9 cellular contexts compared by ENCODE assay signal in the genomic region with DNA sequence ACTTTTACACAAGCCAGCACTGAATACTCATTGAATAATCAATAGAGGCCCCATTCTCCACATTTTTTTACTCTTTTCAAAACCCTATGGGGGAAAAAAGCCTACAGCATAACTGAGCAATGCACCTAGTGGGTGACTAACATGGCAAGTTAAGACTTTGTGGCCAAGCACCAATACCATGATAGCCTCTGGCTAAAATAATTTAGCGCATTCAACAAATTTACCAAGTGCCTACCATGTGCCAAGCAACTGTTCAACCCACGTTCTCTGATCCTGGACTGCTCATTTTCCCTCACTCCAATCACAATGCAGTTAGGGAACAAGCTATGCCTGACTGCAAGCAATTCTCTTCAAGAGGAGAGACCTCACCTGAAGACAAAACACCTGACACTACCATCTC. TPM values are rescaled to one million over a fixed set of nuclear protein-coding genes. Genes with fewer than 3 reads are reported as not detected.
DNase-seq lines count a peak whose midpoint lies in the region; ATAC-seq and TF ChIP-seq lines count a peak whose summit lies in the region.
"Had no signal": no experiment of that assay in that cellular context is flagged by ENCODE, and none has a peak within 500 bp of the region (broad histone marks: within the 10 kb centered on the region; RNA-seq: fewer than 3 reads in every experiment).

No MANE protein-coding gene starts in this region.

- no peak overlapping the region for H3K27ac ChIP-seq in breast epithelium
- H3K27ac ChIP-seq: C4-2B had no signal

- no peaks in the 10 kb centered on the region for H3K27me3 Mint-ChIP-seq in MCF 10A (ENCODE audit: insufficient read depth, unreplicated experiment)
- H3K27me3 Mint-ChIP-seq in activated CD8-positive, alpha-beta T cell treated with anti-CD3 and anti-CD28 coated beads for 36 hours, result no peaks in the 10 kb centered on the region
- no peaks in the 10 kb centered on the region for H3K27me3 Mint-ChIP-seq in type B pancreatic cell

- no peak for TF ChIP-seq POLR2A in breast epithelium (IDR thresholded peaks at IDR 0.05)

- BruUV-seq in MCF 10A (replicated peaks; lab: Mats Ljungman, UMichigan), result no TSS peak

- H3K9me3 ChIP-seq in breast epithelium (no peaks in the 10 kb centered on the region), iPS-18c (ENCODE audit: control insufficient read depth, insufficient read depth, low read length) (no peaks in the 10 kb centered on the region)

- H3K36me3 Mint-ChIP-seq in MCF 10A (ENCODE audit: insufficient read depth, unreplicated experiment), result peaks cover 23% of the 10 kb centered on the region
- peaks cover 36% of the 10 kb centered on the region for H3K36me3 Mint-ChIP-seq in activated CD8-positive, alpha-beta T cell treated with anti-CD3 and anti-CD28 coated beads for 36 hours (ENCODE audit: low read depth)
- H3K36me3 Mint-ChIP-seq in type B pancreatic cell, result peaks cover 17% of the 10 kb centered on the region

- H3K4me1 ChIP-seq in breast epithelium, result peaks cover 9 to 29% of the 10 kb centered on the region in 2 donors

- no peaks in the 10 kb centered on the region for H3K27me3 ChIP-seq in breast epithelium

- peak overlapping the region; percentile 80 for H3K27ac Mint-ChIP-seq in MCF 10A (ENCODE audit: low read depth, unreplicated experiment)
- peak overlapping the region; percentile 91 for H3K27ac Mint-ChIP-seq in activated CD8-positive, alpha-beta T cell treated with anti-CD3 and anti-CD28 coated beads for 36 hours
- H3K27ac Mint-ChIP-seq in type B pancreatic cell, result peak overlapping the region; percentile 89

- H3K4me3 Mint-ChIP-seq in MCF 10A (ENCODE audit: unreplicated experiment), result peak overlapping the region; percentile 67
- peak overlapping the region; percentile 90 for H3K4me3 Mint-ChIP-seq in activated CD8-positive, alpha-beta T cell treated with anti-CD3 and anti-CD28 coated beads for 36 hours
- peak overlapping the region; percentile 93 for H3K4me3 Mint-ChIP-seq in type B pancreatic cell

- ATAC-seq in activated CD8-positive, alpha-beta T cell treated with anti-CD3 and anti-CD28 coated beads for 36 hours, result no peak
- no peak for ATAC-seq in HG02642 (IDR thresholded peaks at IDR 0.05; ENCODE audit: poor library complexity, unreplicated experiment)

- peak overlapping the region in 1 of 3 donors; percentile 99 for H3K4me3 ChIP-seq in breast epithelium
- H3K4me3 ChIP-seq in iPS-18c (ENCODE audit: insufficient read depth, low read depth, low read length), result peak overlapping the region; percentile 16; the same call in 1 of the 2 replicates

- TF ChIP-seq CTCF in MCF 10A (IDR thresholded peaks at IDR 0.05; ENCODE audit: unreplicated experiment) (no peak), breast epithelium (IDR thresholded peaks at IDR 0.05) (no peak), type B pancreatic cell (conservative IDR thresholded peaks at IDR 0.05) (no peak)
- TF ChIP-seq CTCF in activated CD8-positive, alpha-beta T cell treated with anti-CD3 and anti-CD28 coated beads for 36 hours (IDR thresholded peaks at IDR 0.05), result no peak

- CTCF ChIA-PET in MCF 10A (lab: Yijun Ruan, JAX), result interaction anchor here (1.1 kb wide), 2 partner anchors 39 to 138 kb away, joined by 3 read pairs; no protein-coding TSS in a partner anchor
- CTCF ChIA-PET in activated CD8-positive, alpha-beta T cell treated with anti-CD3 and anti-CD28 coated beads for 36 hours (lab: Charles Lee), result no interaction called here

- POLR2A ChIA-PET in MCF 10A (lab: Yijun Ruan, JAX), result interaction anchor here (0.6 to 4.5 kb wide), 7 partner anchors 42 to 350 kb away, joined by 3 to 38 read pairs (median 13); a partner anchor contains a TSS
- POLR2A ChIA-PET in activated CD8-positive, alpha-beta T cell treated with anti-CD3 and anti-CD28 coated beads for 36 hours (lab: Charles Lee), result interaction anchor here (1.1 to 2.6 kb wide), 2 partner anchors 9 to 195 kb away, joined by 3 to 21 read pairs; no protein-coding TSS in a partner anchor

- intact Hi-C loops in MCF 10A (cut with micrococcal nuclease) (loop anchor here (10.0 kb wide), 2 partner anchors 243 to 317 kb away; no protein-coding TSS in a partner anchor), breast epithelium (cut with DNase I; ENCODE audit: low total_unique reads) (no loop called here)
- intact Hi-C loops in activated CD8-positive, alpha-beta T cell treated with anti-CD3 and anti-CD28 coated beads for 36 hours (cut with micrococcal nuclease), result loop anchor here (5.0 kb wide), 1 partner anchor 200 kb away; a partner anchor contains a TSS

- H3K9me3 Mint-ChIP-seq in MCF 10A (ENCODE audit: unreplicated experiment) (no peaks in the 10 kb centered on the region), type B pancreatic cell (no peaks in the 10 kb centered on the region)
- no peaks in the 10 kb centered on the region for H3K9me3 Mint-ChIP-seq in activated CD8-positive, alpha-beta T cell treated with anti-CD3 and anti-CD28 coated beads for 36 hours

- DNase-seq in MCF 10A (ENCODE audit: unreplicated experiment) (peak; percentile 54), breast epithelium (ENCODE audit: low spot score in 2 of 2) (no peak), type B pancreatic cell (ENCODE audit: extremely low spot score, unreplicated experiment) (no peak), NCI-H2196 treated with DMSO at 0.1 percent for 48 hours (lab: John Stamatoyannopoulos, UW; ENCODE audit: unreplicated experiment) (no peak), amygdala (lab: John Stamatoyannopoulos, UW) (no peak)
- DNase-seq in activated CD8-positive, alpha-beta T cell treated with anti-CD3 and anti-CD28 coated beads for 36 hours, result no peak

- H3K4me1 Mint-ChIP-seq in MCF 10A (ENCODE audit: insufficient read depth, unreplicated experiment) (peaks cover 45% of the 10 kb centered on the region), type B pancreatic cell (ENCODE audit: unreplicated experiment) (peaks cover 62% of the 10 kb centered on the region)
- peaks cover 61% of the 10 kb centered on the region for H3K4me1 Mint-ChIP-seq in activated CD8-positive, alpha-beta T cell treated with anti-CD3 and anti-CD28 coated beads for 36 hours (ENCODE audit: low read depth)

- H3K36me3 ChIP-seq in breast epithelium, result no peaks in the 10 kb centered on the region

RNA-seq across cellular contexts. Expression of a gene that starts 3.0 kb away (rescaled TPM):
- 61.7 and 76.0 TPM in 2 replicates for total RNA-seq in MCF 10A (2022)
- 100 to 1,000 TPM; 133 to 206 (median 193) TPM for total RNA-seq in breast epithelium
- total RNA-seq in activated CD8-positive, alpha-beta T cell treated with anti-CD3 and anti-CD28 coated beads for 36 hours, result 10 to 100 TPM; 81.6 to 86.1 TPM
- total RNA-seq in type B pancreatic cell (ENCODE audit: low replicate concordance), result 87.9 and 142 TPM in 2 replicates
